In the genomic region with DNA sequence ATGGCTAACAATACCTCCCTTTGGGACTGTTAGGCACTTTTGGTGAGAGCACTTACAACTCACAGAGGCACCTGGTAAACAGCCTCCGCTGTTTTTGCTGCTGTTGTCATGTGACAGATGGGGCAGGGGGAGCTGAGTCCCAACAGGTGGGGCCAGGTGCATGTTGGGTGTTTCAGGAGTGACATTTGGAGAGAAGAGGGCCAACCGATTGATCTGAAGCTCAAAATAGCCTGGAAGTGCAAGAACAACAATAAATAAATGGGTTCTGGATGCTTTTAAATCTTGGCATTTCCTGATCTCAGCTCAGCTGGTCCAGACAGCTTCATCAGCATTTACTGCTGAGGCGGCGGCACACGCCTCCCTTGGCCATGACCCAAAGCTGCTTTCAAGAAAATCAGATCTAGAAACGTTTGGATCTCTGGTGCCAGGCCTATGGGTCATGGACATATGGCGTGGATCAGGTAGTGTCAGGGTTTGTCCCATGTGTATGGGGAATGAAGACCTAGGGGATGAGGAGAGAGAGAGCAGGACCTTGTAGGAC, we compare ENCODE assay signal across 13 cellular contexts.
DNase-seq lines count a peak whose midpoint lies in the region; ATAC-seq and TF ChIP-seq lines count a peak whose summit lies in the region.
"Had no signal": no experiment of that assay in that cellular context is flagged by ENCODE, and none has a peak within 500 bp of the region (broad histone marks: within the 10 kb centered on the region; RNA-seq: fewer than 3 reads in every experiment).

No MANE protein-coding gene starts in this region.

- H3K27ac ChIP-seq in BLaER1 treated with 17β-estradiol and CSF1 and Interleukin-3, amounts not matched to agents 10 nM and 100 nM, result no peak overlapping the region
- H3K27ac ChIP-seq in GM23338 (ENCODE audit: low read depth), result no peak overlapping the region
- H3K27ac ChIP-seq: thyroid gland had no signal

- H2AFZ ChIP-seq in GM23338, result no peak overlapping the region

- no peak for ATAC-seq in GM23338
- no peak for ATAC-seq in GM19351 (IDR thresholded peaks at IDR 0.05; ENCODE audit: unreplicated experiment)

- no peak for DNase-seq in GM23338 (ENCODE audit: low spot score)
- peak; percentile 40 for DNase-seq in choroid plexus epithelial cell (ENCODE audit: low read depth)
- no peak for DNase-seq in neural crest cell (ENCODE audit: low read depth, low spot score)
- no peak for DNase-seq in activated T-cell treated with anti-CD3 and anti-CD28 coated beads, Interleukin-2, amount 50 U/mL, for 1 hour
- no peak for DNase-seq in ecto neural progenitor cell (ENCODE audit: low spot score)
- DNase-seq in activated T-helper 1 cell treated with anti-CD3 and anti-CD28 coated beads, Interleukin-12 subunit alpha, Interleukin-12 subunit beta, Interleukin-2, Interleukin-4 antibody, amounts not matched to agents 30 ng/mL and 10 ng/mL and 1 ng/mL, durations not matched to agents 14 hours and 24 hours and 36 hours (ENCODE audit: low spot score), result no peak
- DNase-seq: activated CD4-positive, alpha-beta T cell treated with anti-CD3 and anti-CD28 coated beads, Interleukin-2, amount 50 U/mL, for 1 hour; activated naive CD4-positive, alpha-beta T cell treated with anti-CD3 and anti-CD28 coated beads, Interleukin-2, amount 10 ng/mL, durations not matched to agents 7 days and 5 days; NCI-H1694; NCI-H82; thyroid gland had no signal

- no peaks in the 10 kb centered on the region for H3K9me3 ChIP-seq in BLaER1 treated with 17β-estradiol and CSF1 and Interleukin-3, amounts not matched to agents 10 nM and 100 nM (replicated peaks in 1 of 11)
- H3K9me3 ChIP-seq: thyroid gland had no signal

- no peaks in the 10 kb centered on the region for H3K9me3 Mint-ChIP-seq in GM23338
- H3K9me3 Mint-ChIP-seq in neural crest cell, result no peaks in the 10 kb centered on the region
- no peaks in the 10 kb centered on the region for H3K9me3 Mint-ChIP-seq in activated T-helper 1 cell treated with anti-CD3 and anti-CD28 coated beads, Interleukin-12 subunit alpha, Interleukin-12 subunit beta, Interleukin-2, Interleukin-4 antibody, amounts not matched to agents 30 ng/mL and 10 ng/mL and 1 ng/mL, durations not matched to agents 14 hours and 24 hours and 36 hours
- H3K9me3 Mint-ChIP-seq: activated naive CD4-positive, alpha-beta T cell treated with anti-CD3 and anti-CD28 coated beads, Interleukin-2, amount 10 ng/mL, durations not matched to agents 7 days and 5 days had no signal

- H3K27me3 ChIP-seq in BLaER1 treated with 17β-estradiol and CSF1 and Interleukin-3, amounts not matched to agents 10 nM and 100 nM, result no peaks in the 10 kb centered on the region
- H3K27me3 ChIP-seq in GM23338 (ENCODE audit: insufficient read depth), result no peaks in the 10 kb centered on the region
- H3K27me3 ChIP-seq: thyroid gland had no signal

- no peak for TF ChIP-seq CTCF in GM23338 (conservative IDR thresholded peaks at IDR 0.05; ENCODE audit: low read depth in 2 of 2)
- TF ChIP-seq CTCF in choroid plexus epithelial cell (conservative IDR thresholded peaks at IDR 0.05; ENCODE audit: low read depth, low read length), result no peak
- TF ChIP-seq CTCF in neural crest cell (conservative IDR thresholded peaks at IDR 0.05), result no peak

- H3K4me1 ChIP-seq in BLaER1 treated with 17β-estradiol and CSF1 and Interleukin-3, amounts not matched to agents 10 nM and 100 nM, result peaks cover 61 to 87% (median 72%) of the 10 kb centered on the region in 10 experiments
- no peaks in the 10 kb centered on the region for H3K4me1 ChIP-seq in GM23338 (ENCODE audit: insufficient read depth)

- H3K4me3 Mint-ChIP-seq in GM23338 (no peak overlapping the region), neural crest cell (no peak overlapping the region)
- H3K4me3 Mint-ChIP-seq in activated T-helper 1 cell treated with anti-CD3 and anti-CD28 coated beads, Interleukin-12 subunit alpha, Interleukin-12 subunit beta, Interleukin-2, Interleukin-4 antibody, amounts not matched to agents 30 ng/mL and 10 ng/mL and 1 ng/mL, durations not matched to agents 14 hours and 24 hours and 36 hours, result no peak overlapping the region
- H3K4me3 Mint-ChIP-seq: activated naive CD4-positive, alpha-beta T cell treated with anti-CD3 and anti-CD28 coated beads, Interleukin-2, amount 10 ng/mL, durations not matched to agents 7 days and 5 days had no signal

- H3F3A ChIP-seq in GM23338 (replicated peaks; ENCODE audit: low read depth), result no peaks in the 10 kb centered on the region

- peaks cover 37 to 100% (median 100%) of the 10 kb centered on the region in 11 experiments; a peak in 21 of 22 replicates for H4K20me1 ChIP-seq in BLaER1 treated with 17β-estradiol and CSF1 and Interleukin-3, amounts not matched to agents 10 nM and 100 nM
- H4K20me1 ChIP-seq in GM23338 (replicated peaks; ENCODE audit: insufficient read depth), result no peaks in the 10 kb centered on the region; the same call in 1 of the 2 replicates

- no peak overlapping the region for H3K9ac ChIP-seq in BLaER1 treated with 17β-estradiol and CSF1 and Interleukin-3, amounts not matched to agents 10 nM and 100 nM

- H3K36me3 Mint-ChIP-seq in GM23338 (ENCODE audit: low read depth) (no peaks in the 10 kb centered on the region), neural crest cell (ENCODE audit: low read depth) (no peaks in the 10 kb centered on the region)
- no peaks in the 10 kb centered on the region for H3K36me3 Mint-ChIP-seq in activated T-helper 1 cell treated with anti-CD3 and anti-CD28 coated beads, Interleukin-12 subunit alpha, Interleukin-12 subunit beta, Interleukin-2, Interleukin-4 antibody, amounts not matched to agents 30 ng/mL and 10 ng/mL and 1 ng/mL, durations not matched to agents 14 hours and 24 hours and 36 hours (ENCODE audit: low read depth)
- H3K36me3 Mint-ChIP-seq: activated naive CD4-positive, alpha-beta T cell treated with anti-CD3 and anti-CD28 coated beads, Interleukin-2, amount 10 ng/mL, durations not matched to agents 7 days and 5 days had no signal

- intact Hi-C loops in activated T-helper 1 cell treated with anti-CD3 and anti-CD28 coated beads, Interleukin-12 subunit alpha, Interleukin-12 subunit beta, Interleukin-2, Interleukin-4 antibody, amounts not matched to agents 30 ng/mL and 10 ng/mL and 1 ng/mL, durations not matched to agents 14 hours and 24 hours and 36 hours (cut with micrococcal nuclease), result no loop called here

- H3K4me2 ChIP-seq in BLaER1 treated with 17β-estradiol and CSF1 and Interleukin-3, amounts not matched to agents 10 nM and 100 nM, result peak overlapping the region in 10 of 11 experiments; percentile 24 to 96 (median 72); a peak in 17 of 22 replicates
- H3K4me2 ChIP-seq in GM23338, result no peak overlapping the region

- peaks cover 0 to 7% (median 0%) of the 10 kb centered on the region in 11 experiments; a peak in 1 of 22 replicates for H3K36me3 ChIP-seq in BLaER1 treated with 17β-estradiol and CSF1 and Interleukin-3, amounts not matched to agents 10 nM and 100 nM
- H3K36me3 ChIP-seq in GM23338 (ENCODE audit: insufficient read depth), result no peaks in the 10 kb centered on the region
- H3K36me3 ChIP-seq: thyroid gland had no signal

- 0 out of 2 replicates have a peak overlapping the region, but pooled peaks have one; percentile 40 for H3K27ac Mint-ChIP-seq in GM23338
- peak overlapping the region; percentile 79 for H3K27ac Mint-ChIP-seq in neural crest cell (ENCODE audit: unreplicated experiment)
- H3K27ac Mint-ChIP-seq in activated T-helper 1 cell treated with anti-CD3 and anti-CD28 coated beads, Interleukin-12 subunit alpha, Interleukin-12 subunit beta, Interleukin-2, Interleukin-4 antibody, amounts not matched to agents 30 ng/mL and 10 ng/mL and 1 ng/mL, durations not matched to agents 14 hours and 24 hours and 36 hours, result no peak overlapping the region
- H3K27ac Mint-ChIP-seq: activated naive CD4-positive, alpha-beta T cell treated with anti-CD3 and anti-CD28 coated beads, Interleukin-2, amount 10 ng/mL, durations not matched to agents 7 days and 5 days had no signal

- H3K4me3 ChIP-seq in BLaER1 treated with 17β-estradiol and CSF1 and Interleukin-3, amounts not matched to agents 10 nM and 100 nM, result no peak overlapping the region
- H3K4me3 ChIP-seq in GM23338, result no peak overlapping the region
- no peak overlapping the region for H3K4me3 ChIP-seq in choroid plexus epithelial cell (ENCODE audit: low read depth, low read length)
- H3K4me3 ChIP-seq: thyroid gland had no signal

- H3K27me3 Mint-ChIP-seq in GM23338 (ENCODE audit: insufficient read depth, low read depth, poor library complexity) (peaks cover 5% of the 10 kb centered on the region), neural crest cell (ENCODE audit: low read depth) (no peaks in the 10 kb centered on the region)
- no peaks in the 10 kb centered on the region for H3K27me3 Mint-ChIP-seq in activated T-helper 1 cell treated with anti-CD3 and anti-CD28 coated beads, Interleukin-12 subunit alpha, Interleukin-12 subunit beta, Interleukin-2, Interleukin-4 antibody, amounts not matched to agents 30 ng/mL and 10 ng/mL and 1 ng/mL, durations not matched to agents 14 hours and 24 hours and 36 hours (ENCODE audit: insufficient read depth)
- H3K27me3 Mint-ChIP-seq: activated naive CD4-positive, alpha-beta T cell treated with anti-CD3 and anti-CD28 coated beads, Interleukin-2, amount 10 ng/mL, durations not matched to agents 7 days and 5 days had no signal

- H3K9me2 ChIP-seq in GM23338 (ENCODE audit: insufficient read depth), result no peaks in the 10 kb centered on the region

- peaks cover 31% of the 10 kb centered on the region for H3K79me2 ChIP-seq in GM23338 (replicated peaks; ENCODE audit: insufficient read depth)

- H3K4me1 Mint-ChIP-seq in GM23338, result peaks cover 46% of the 10 kb centered on the region
- peaks cover 23% of the 10 kb centered on the region for H3K4me1 Mint-ChIP-seq in neural crest cell
- H3K4me1 Mint-ChIP-seq in activated T-helper 1 cell treated with anti-CD3 and anti-CD28 coated beads, Interleukin-12 subunit alpha, Interleukin-12 subunit beta, Interleukin-2, Interleukin-4 antibody, amounts not matched to agents 30 ng/mL and 10 ng/mL and 1 ng/mL, durations not matched to agents 14 hours and 24 hours and 36 hours (ENCODE audit: low read depth), result no peaks in the 10 kb centered on the region
- H3K4me1 Mint-ChIP-seq: activated naive CD4-positive, alpha-beta T cell treated with anti-CD3 and anti-CD28 coated beads, Interleukin-2, amount 10 ng/mL, durations not matched to agents 7 days and 5 days had no signal
